8 cellular contexts compared by ENCODE assay signal in the genomic region with DNA sequence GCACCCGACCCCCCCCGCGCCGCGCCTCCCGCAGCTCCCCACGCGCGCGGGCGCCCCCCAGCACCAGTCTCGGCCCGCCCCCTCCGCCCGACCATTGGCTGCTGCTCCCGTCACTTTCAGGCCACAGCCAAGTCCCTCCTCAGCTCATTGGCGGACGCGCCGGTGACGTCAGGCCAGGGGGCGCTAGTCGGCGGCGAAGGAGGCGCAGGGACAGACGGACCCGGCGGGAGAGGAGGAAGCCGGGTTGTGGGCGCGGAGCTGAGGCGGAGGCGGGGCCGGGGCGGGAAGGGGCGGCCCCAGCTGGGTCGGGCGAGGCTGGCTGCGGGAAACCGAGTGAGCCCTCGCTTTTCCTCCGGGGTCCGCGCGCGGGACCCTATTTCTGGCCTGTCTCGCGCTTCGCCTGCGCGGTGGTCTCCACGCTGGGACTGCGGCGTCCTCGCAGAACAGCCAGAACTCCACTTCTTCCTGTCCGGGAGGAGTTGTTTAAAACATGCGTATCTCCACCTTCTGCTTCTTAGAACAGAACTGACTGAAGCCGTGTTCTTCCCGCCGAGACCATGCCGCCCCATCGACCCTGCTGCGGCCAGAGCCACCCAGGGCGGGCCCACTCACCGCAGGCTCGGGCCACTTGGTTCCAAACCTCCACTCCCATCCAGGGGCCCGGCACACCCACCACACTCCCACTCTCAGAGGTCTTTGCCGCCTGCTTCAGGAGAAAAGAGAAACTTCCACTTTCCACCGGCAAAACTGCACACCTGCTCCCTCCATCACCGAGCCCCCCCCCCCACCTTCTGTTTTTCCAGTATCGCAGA. TPM values are rescaled to one million over a fixed set of nuclear protein-coding genes. Genes with fewer than 3 reads are reported as not detected.
DNase-seq lines count a peak whose midpoint lies in the region; ATAC-seq and TF ChIP-seq lines count a peak whose summit lies in the region.

No MANE protein-coding gene starts in this region.

- H3K27me3 ChIP-seq in left lung: peaks cover 0 to 15% of the 10 kb centered on the region in 2 donors

- H3K36me3 ChIP-seq in left lung: peaks cover 0 to 1% of the 10 kb centered on the region in 2 donors

- DNase-seq in CD1c-positive myeloid dendritic cell (ENCODE audit: extremely low spot score) (peak; percentile 99), NCI-H526 (lab: John Stamatoyannopoulos, UW) (peak; percentile 96 to 99), dedifferentiated amniotic fluid mesenchymal stem cell (ENCODE audit: extremely low spot score) (peak; percentile 96), left lung (peak; percentile 100)
- DNase-seq in activated CD4-positive, alpha-beta T cell treated with anti-CD3 and anti-CD28 coated beads, Interleukin-2, amount 50 U/mL, for 1 hour: peak; percentile 99
- peak; percentile 100 for DNase-seq in stimulated activated CD4-positive, alpha-beta T cell treated with anti-CD3 and anti-CD28 coated beads, Interleukin-2, amount 100 ng/mL, for 4 hours (ENCODE audit: low read depth)

- TF ChIP-seq CTCF in left lung (IDR thresholded peaks at IDR 0.05): peak in 1 of 2 donors; percentile 30

- no peaks in the 10 kb centered on the region for H3K9me3 ChIP-seq in left lung

- intact Hi-C loops in left lung (cut with DNase I): no loop called here

- H3K4me1 ChIP-seq in left lung: peaks cover 6 to 16% of the 10 kb centered on the region in 2 donors

- ATAC-seq in GM19351 (IDR thresholded peaks at IDR 0.05; ENCODE audit: unreplicated experiment) (peak; percentile 92), HG03520 (IDR thresholded peaks at IDR 0.05; ENCODE audit: unreplicated experiment) (peak; percentile 95), left lung (peak; percentile 97)

- H3K4me3 ChIP-seq in left lung: peak overlapping the region; percentile 70 to 78

- peak overlapping the region; percentile 82 to 85 for H3K27ac ChIP-seq in left lung

RNA-seq across cellular contexts. Expression of gene TMTC4, which starts 0.5 kb away (rescaled TPM):
- total RNA-seq in left lung: 10 to 100 TPM; 13.7 to 17.0 TPM

Comparison
In these comparisons a context has a peak if more than half of its experiments do, and no peak if none do; other contexts are left out.
1. Peak in every context shown above with its lines: DNase-seq, ATAC-seq, H3K4me3 ChIP-seq and H3K27ac ChIP-seq.